ENCODE assay signal across 11 cellular contexts in the genomic region with DNA sequence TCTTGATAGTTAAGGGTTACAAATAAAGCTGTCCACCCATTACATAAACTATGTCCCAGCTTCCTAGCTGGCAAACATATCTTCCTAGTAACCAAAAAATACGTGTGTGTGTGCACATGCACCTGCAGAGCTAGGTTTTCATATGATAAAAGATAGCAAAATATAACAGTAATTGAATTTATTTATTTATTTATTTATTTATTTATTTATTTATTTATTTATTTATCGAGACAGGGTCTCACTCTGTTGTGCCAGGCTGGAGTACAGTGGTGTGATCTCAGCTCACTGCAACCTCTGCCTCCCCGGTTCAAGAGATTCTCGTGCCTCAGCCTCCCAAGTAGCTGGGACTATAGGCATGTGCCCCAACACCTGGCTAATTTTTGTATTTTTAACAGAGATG. TPM values are rescaled to one million over a fixed set of nuclear protein-coding genes. Genes with fewer than 3 reads are reported as not detected.
DNase-seq lines count a peak whose midpoint lies in the region; ATAC-seq, FAIRE-seq and TF ChIP-seq lines count a peak whose summit lies in the region.
"Not testable (repeated sequence)": the region's sequence is repeated elsewhere in the genome, so short reads cannot be mapped to it uniquely, and the experiment has no call there.
"Had no signal": no experiment of that assay in that cellular context is flagged by ENCODE, and none has a peak within 500 bp of the region (broad histone marks: within the 10 kb centered on the region; RNA-seq: fewer than 3 reads in every experiment).

No MANE protein-coding gene starts in this region.

- TF ChIP-seq POLR2A in A549 (IDR thresholded peaks at IDR 0.05; ENCODE audit: low read length): not testable (repeated sequence)

- not testable (repeated sequence) for H3F3A ChIP-seq in GM23338 (replicated peaks; ENCODE audit: low read depth)

- POLR2A ChIA-PET in A549 (lab: Yijun Ruan, JAX): not testable (repeated sequence)

- H3K79me1 ChIP-seq in trophoblast cell (ENCODE audit: low read length): peaks cover 19% of the 10 kb centered on the region

- H3K23ac ChIP-seq in trophoblast cell (ENCODE audit: low read length): not testable (repeated sequence)

- not testable (repeated sequence) for H2BK5ac ChIP-seq in trophoblast cell (ENCODE audit: low read depth, low read length, poor library complexity)

- not testable (repeated sequence) for TF ChIP-seq EP300 in A549 (IDR thresholded peaks at IDR 0.05)

- H2BK12ac ChIP-seq in trophoblast cell (ENCODE audit: low read length): peak overlapping the region; percentile 67

- H3K9ac ChIP-seq in BLaER1 treated with 17β-estradiol and CSF1 and Interleukin-3, amounts not matched to agents 10 nM and 100 nM; endodermal cell (ENCODE audit: extremely low read depth, low read length, poor library complexity, severe bottlenecking); trophoblast cell (ENCODE audit: low read length): not testable (repeated sequence)

- peaks cover 13% of the 10 kb centered on the region for H3K36me3 Mint-ChIP-seq in GM23338 (ENCODE audit: low read depth)
- not testable (repeated sequence) for H3K36me3 Mint-ChIP-seq in endodermal cell (ENCODE audit: low read depth)

- H3K27me3 ChIP-seq in BLaER1 treated with 17β-estradiol and CSF1 and Interleukin-3, amounts not matched to agents 10 nM and 100 nM; GM23338 (ENCODE audit: insufficient read depth); endodermal cell (ENCODE audit: control insufficient read depth, insufficient read depth, low read length, poor library complexity, severe bottlenecking); trophoblast cell (ENCODE audit: insufficient read depth, low read length); upper lobe of right lung: not testable (repeated sequence)

- H3K27me3 Mint-ChIP-seq in GM23338 (ENCODE audit: insufficient read depth, low read depth, poor library complexity); endodermal cell (ENCODE audit: insufficient read depth): not testable (repeated sequence)

- H2BK120ac ChIP-seq in trophoblast cell (ENCODE audit: insufficient read depth, low read length, poor library complexity): not testable (repeated sequence)

- ATAC-seq in A549, GM23338, upper lobe of right lung: not testable (repeated sequence)

- H3K9me3 ChIP-seq in A549 (peaks cover 17% of the 10 kb centered on the region; the same call in 2 of the 3 replicates), endodermal cell (ENCODE audit: control insufficient read depth, low read length) (peaks cover 22% of the 10 kb centered on the region)
- H3K9me3 ChIP-seq in BLaER1 treated with 17β-estradiol and CSF1 and Interleukin-3, amounts not matched to agents 10 nM and 100 nM (replicated peaks in 1 of 11): peaks cover 13 to 28% (median 22%) of the 10 kb centered on the region in 11 experiments
- H3K9me3 ChIP-seq in trophoblast cell (ENCODE audit: insufficient read depth, low read depth, low read length); upper lobe of right lung: not testable (repeated sequence)

- DNase-seq in A549 (ENCODE audit: low read depth in 1 of 2, low spot score in 1 of 2); GM23338 (ENCODE audit: low spot score); endodermal cell; trophoblast cell: not testable (repeated sequence)
- DNase-seq in upper lobe of right lung: peak; percentile 1

- H4K12ac ChIP-seq in trophoblast cell (ENCODE audit: low read depth, low read length): not testable (repeated sequence)

- TF ChIP-seq RAD21 in A549 (conservative IDR thresholded peaks at IDR 0.05 in 1 of 2, IDR thresholded peaks at IDR 0.05 in 1 of 2): not testable (repeated sequence)

- not testable (repeated sequence) for H3K4ac ChIP-seq in trophoblast cell (ENCODE audit: low read depth, low read length)

- H2AK5ac ChIP-seq in trophoblast cell (ENCODE audit: low read length): not testable (repeated sequence)

- not testable (repeated sequence) for H3K14ac ChIP-seq in trophoblast cell (ENCODE audit: low read length)

- H3K27ac Mint-ChIP-seq in GM23338: not testable (repeated sequence)
- peak overlapping the region; percentile 3 for H3K27ac Mint-ChIP-seq in endodermal cell

- not testable (repeated sequence) for H3K27ac ChIP-seq in A549; BLaER1 treated with 17β-estradiol and CSF1 and Interleukin-3, amounts not matched to agents 10 nM and 100 nM; GM23338 (ENCODE audit: low read depth); endodermal cell (ENCODE audit: low read depth, low read length); trophoblast cell (ENCODE audit: low read depth, low read length); upper lobe of right lung

- FAIRE-seq in A549 (lab: Jason Lieb, UNC): not testable (repeated sequence)

- intact Hi-C loops in upper lobe of right lung (cut with DNase I): not testable (repeated sequence)

- not testable (repeated sequence) for H3K4me3 Mint-ChIP-seq in GM23338, endodermal cell

- not testable (repeated sequence) for H3K36me3 ChIP-seq in BLaER1 treated with 17β-estradiol and CSF1 and Interleukin-3, amounts not matched to agents 10 nM and 100 nM; GM23338 (ENCODE audit: insufficient read depth); endodermal cell (ENCODE audit: control insufficient read depth, insufficient read depth, low read length); trophoblast cell (ENCODE audit: control insufficient read depth in 1 of 2, insufficient read depth in 2 of 2, low read length in 2 of 2); upper lobe of right lung

- not testable (repeated sequence) for H3K4me3 ChIP-seq in A549; BLaER1 treated with 17β-estradiol and CSF1 and Interleukin-3, amounts not matched to agents 10 nM and 100 nM; GM23338; endodermal cell (ENCODE audit: low read length); trophoblast cell (ENCODE audit: low read depth, low read length); upper lobe of right lung

- TF ChIP-seq CTCF in A549 (IDR thresholded peaks at IDR 0.05); GM23338 (conservative IDR thresholded peaks at IDR 0.05; ENCODE audit: low read depth in 2 of 2); endodermal cell (conservative IDR thresholded peaks at IDR 0.05); upper lobe of right lung (IDR thresholded peaks at IDR 0.05): not testable (repeated sequence)

- peaks cover 31% of the 10 kb centered on the region for H3K9me3 Mint-ChIP-seq in GM23338
- H3K9me3 Mint-ChIP-seq in endodermal cell: peaks cover 30% of the 10 kb centered on the region

- H3K4me2 ChIP-seq in A549; GM23338; trophoblast cell (ENCODE audit: low read length): not testable (repeated sequence)
- H3K4me2 ChIP-seq in BLaER1 treated with 17β-estradiol and CSF1 and Interleukin-3, amounts not matched to agents 10 nM and 100 nM: peak overlapping the region in 6 of 11 experiments; percentile 44 to 71 (median 56); a peak in 11 of 22 replicates

- H3K9me2 ChIP-seq in GM23338 (ENCODE audit: insufficient read depth): not testable (repeated sequence)

- not testable (repeated sequence) for H3K18ac ChIP-seq in trophoblast cell (ENCODE audit: low read length)

- CTCF ChIA-PET in A549 (lab: Yijun Ruan, JAX): interaction anchor here (0.7 kb wide), 1 partner anchor 43 kb away, joined by 3 read pairs; no protein-coding TSS in a partner anchor

- not testable (repeated sequence) for H4K20me1 ChIP-seq in BLaER1 treated with 17β-estradiol and CSF1 and Interleukin-3, amounts not matched to agents 10 nM and 100 nM; GM23338 (replicated peaks; ENCODE audit: insufficient read depth)

- H3K79me2 ChIP-seq in GM23338 (replicated peaks; ENCODE audit: insufficient read depth); trophoblast cell (ENCODE audit: control insufficient read depth, insufficient read depth, low read length, poor library complexity): not testable (repeated sequence)

- H4K91ac ChIP-seq in trophoblast cell (ENCODE audit: low read depth, low read length): not testable (repeated sequence)

- peak overlapping the region; percentile 80; the same call in 1 of the 2 replicates for H2AFZ ChIP-seq in GM23338
- not testable (repeated sequence) for H2AFZ ChIP-seq in trophoblast cell (ENCODE audit: insufficient read depth, low read length, poor library complexity)

- not testable (repeated sequence) for H4K8ac ChIP-seq in trophoblast cell (ENCODE audit: low read depth, low read length)

- not testable (repeated sequence) for H3K4me1 Mint-ChIP-seq in GM23338
- H3K4me1 Mint-ChIP-seq in endodermal cell: peaks cover 10% of the 10 kb centered on the region

- H3K4me1 ChIP-seq in A549; GM23338 (ENCODE audit: insufficient read depth); endodermal cell (ENCODE audit: control insufficient read depth, insufficient read depth, low read length); upper lobe of right lung: not testable (repeated sequence)
- H3K4me1 ChIP-seq in BLaER1 treated with 17β-estradiol and CSF1 and Interleukin-3, amounts not matched to agents 10 nM and 100 nM: peaks cover 16 to 43% (median 36%) of the 10 kb centered on the region in 10 experiments
- H3K4me1 ChIP-seq in trophoblast cell (ENCODE audit: control insufficient read depth in 1 of 2, insufficient read depth in 2 of 2, low read length in 2 of 2): peaks cover 20 to 21% of the 10 kb centered on the region in 2 experiments

- 19% methylated on average over 4 of the region's 4 CpGs for WGBS in A549 (ENCODE audit: missing lambda C conversion rate)
- WGBS in endodermal cell (ENCODE audit: insufficient coverage in 1 of 2, insufficient read length in 1 of 2), 2 experiments: 96 to 100% methylated on average over 2 to 3 of the region's 4 CpGs
- no CpG with 5 or more reads among the region's 4 CpGs for WGBS in trophoblast cell (ENCODE audit: extremely low coverage, insufficient coverage, insufficient read length)

RNA-seq across cellular contexts. Expression of a gene that starts 19.1 kb away (rescaled TPM):
- polyA plus RNA-seq in A549 (2011; rRNA removed) (0.06 and 0.26 TPM in 2 replicates), A549 (2017; fragmentation: RNase III; extraction: RNeasy Plus Mini Kit Qiagen cat#74134 plus additional on column Dnase treatment) (0.21 to 0.30 TPM (median 0.28 TPM) in 3 replicates), GM23338 (2016; fragmentation: Nextera tagmentation; extraction: Ambion mirVana) (2.8 and 3.4 TPM in 2 replicates)
- 0.29 and 0.48 TPM in 2 replicates for polyA plus RNA-seq in A549 (2012; cell fraction: cytosol; rRNA removed)
- 0.70 and 0.84 TPM in 2 replicates for polyA plus RNA-seq in A549 (2012; cell fraction: nucleus; rRNA removed)
- polyA minus RNA-seq in A549 (2011; rRNA and poly(A)+ RNA removed): 0.50 and 0.88 TPM in 2 replicates
- total RNA-seq in GM23338 (2014; rRNA removed; shearing (Covaris generic)): 41.5 and 51.4 TPM in 2 replicates
- total RNA-seq in endodermal cell (10 to 100 TPM; 52.7 to 80.0 TPM), upper lobe of right lung (11.0 TPM)
- 76.9 TPM for polyA plus RNA-seq in endodermal cell (2013, experiment 1 of 2)
- polyA plus RNA-seq in endodermal cell (2013, experiment 2 of 2): 84.7 TPM
- polyA plus RNA-seq in trophoblast cell (2013): 206 and 208 TPM in 2 replicates
- total RNA-seq: A172; CD4-positive, alpha-beta memory T cell; CD4-positive, CD25-positive, alpha-beta regulatory T cell; CD8-positive, alpha-beta memory T cell had no signal
- polyA plus RNA-seq: CD14-positive monocyte; CD4-positive, alpha-beta memory T cell; CD4-positive, CD25-positive, alpha-beta regulatory T cell; CD8-positive, alpha-beta memory T cell had no signal
